In genomic region chr7:97018775-97019535, GRCh38 we compare ENCODE assay signal across 28 cellular contexts. TPM values are rescaled to one million over a fixed set of nuclear protein-coding genes. Genes with fewer than 3 reads are reported as not detected.
DNase-seq lines count a peak whose midpoint lies in the region; ATAC-seq lines count a peak whose summit lies in the region.
"Had no signal": no experiment of that assay in that cellular context is flagged by ENCODE, and none has a peak within 500 bp of the region (broad histone marks: within the 10 kb centered on the region; RNA-seq: fewer than 3 reads in every experiment).

No MANE protein-coding gene starts in this region.

- H3K4me1 ChIP-seq in SJSA1 (replicated peaks) = peaks cover 66% of the 10 kb centered on the region

- peak; percentile 32 for DNase-seq in DMS53 (lab: John Stamatoyannopoulos, UW)
- DNase-seq in DMS53 treated with DMSO at 0.1 percent for 48 hours (lab: John Stamatoyannopoulos, UW; ENCODE audit: unreplicated experiment) = no peak
- peak in 1 of 2 experiments; percentile 67 for DNase-seq in SJSA1 (ENCODE audit: low read depth in 1 of 2, low spot score in 2 of 2)
- DNase-seq in left kidney (ENCODE audit: low read depth, low spot score) = peak; percentile 18
- peak; percentile 49 for DNase-seq in putamen (ENCODE audit: low spot score)
- DNase-seq in NCI-H446 (lab: John Stamatoyannopoulos, UW) = no peak
- no peak for DNase-seq in midbrain (lab: John Stamatoyannopoulos, UW)
- no peak for DNase-seq in stimulated activated naive CD8-positive, alpha-beta T cell treated with anti-CD3 and anti-CD28 coated beads, Interleukin-15, Interleukin-2, amounts not matched to agents 100 U/mL and 50 U/mL, for 24 hours
- DNase-seq: activated CD4-positive, alpha-beta T cell treated with anti-CD3 and anti-CD28 coated beads, Interleukin-2, amount 50 U/mL, for 48 hours; activated CD4-positive, CD25-positive, alpha-beta regulatory T cell; amygdala; DND-41; hypothalamus; left colon; NCI-H1092; NCI-H187; NCI-H2171 treated with DMSO at 0.1 percent for 48 hours; NCI-H524; stimulated activated CD4-positive, alpha-beta T cell treated with anti-CD3 and anti-CD28 coated beads, Interleukin-1b, Interleukin-23, amount 100 ng/mL, for 48 hours; stimulated activated naive CD4-positive, alpha-beta T cell treated with Interleukin-2 at 50 U/mL for 16 hours; testis had no signal

- no peak for ATAC-seq in stimulated activated naive CD8-positive, alpha-beta T cell treated with anti-CD3 and anti-CD28 coated beads, Interleukin-15, Interleukin-2, amounts not matched to agents 100 U/mL and 50 U/mL, for 24 hours
- ATAC-seq: left colon, Right ventricle myocardium inferior, SK-N-SH treated with all-trans-retinoic acid at 6 μM for 48 hours had no signal

- no peaks in the 10 kb centered on the region for H3K27me3 ChIP-seq in SJSA1 (replicated peaks)
- H3K27me3 ChIP-seq: testis had no signal

- H3K36me3 ChIP-seq in SJSA1 = peaks cover 30% of the 10 kb centered on the region

- no peak overlapping the region for H3K4me3 ChIP-seq in SJSA1

- peak overlapping the region; percentile 49 for H3K27ac ChIP-seq in SJSA1
- H3K27ac ChIP-seq: 22Rv1, skin epidermis, testis had no signal

- H3K9me3 ChIP-seq in SJSA1 (replicated peaks) = no peaks in the 10 kb centered on the region
- H3K9me3 ChIP-seq: testis had no signal

RNA-seq across cellular contexts. Expression of gene DLX5, which starts 5.7 kb away (rescaled TPM):
- 2.3 and 3.6 TPM in 2 replicates for total RNA-seq in SJSA1 (2014; rRNA removed; shearing (Covaris generic))
- total RNA-seq: cerebellum, left colon, renal cortical epithelial cell, Right ventricle myocardium inferior had no signal

RNA-seq across cellular contexts. Expression of gene DLX6, which starts 13.6 kb away (rescaled TPM):
- 1.8 and 3.3 TPM in 2 replicates for total RNA-seq in SJSA1 (2014; rRNA removed; shearing (Covaris generic))
- total RNA-seq: cerebellum, left colon, mesenteric fat pad, renal cortical epithelial cell, Right ventricle myocardium inferior had no signal

Comparison
In these comparisons a context has a peak if more than half of its experiments do, and no peak if none do; other contexts are left out.
1. DNase-seq: peak in DMS53 (single experiment), left kidney (single experiment) and putamen (single experiment); none in DMS53 treated with DMSO at 0.1 percent for 48 hours (single experiment), NCI-H446 (0 of 2), midbrain (single experiment) and stimulated activated naive CD8-positive, alpha-beta T cell treated with anti-CD3 and anti-CD28 coated beads, Interleukin-15, Interleukin-2, amounts not matched to agents 100 U/mL and 50 U/mL, for 24 hours (single experiment).